In genomic region chr1:212366901-212367300, GRCh38 we compare ENCODE assay signal across 15 cellular contexts. TPM values are rescaled to one million over a fixed set of nuclear protein-coding genes. Genes with fewer than 3 reads are reported as not detected.
DNase-seq lines count a peak whose midpoint lies in the region; ATAC-seq and TF ChIP-seq lines count a peak whose summit lies in the region.
"Had no signal": no experiment of that assay in that cellular context is flagged by ENCODE, and none has a peak within 500 bp of the region (broad histone marks: within the 10 kb centered on the region; RNA-seq: fewer than 3 reads in every experiment).

No MANE protein-coding gene starts in this region.

- intact Hi-C loops in naive thymus-derived CD4-positive, alpha-beta T cell (cut with micrococcal nuclease) = loop anchor here in 1 of 2 donors (5.0 kb wide), 2 partner anchors 80 to 90 kb away; partner anchors contain the start of gene PPP2R5A

- no peak overlapping the region for H3K27ac ChIP-seq in GM23338 (ENCODE audit: low read depth)
- no peak overlapping the region for H3K27ac ChIP-seq in naive thymus-derived CD4-positive, alpha-beta T cell (ENCODE audit: low read depth, low read length)
- H3K27ac ChIP-seq: BLaER1 treated with 17β-estradiol and CSF1 and Interleukin-3, amounts not matched to agents 10 nM and 100 nM had no signal

- ATAC-seq in GM23338 (no peak), HG02973 (IDR thresholded peaks at IDR 0.05; ENCODE audit: unreplicated experiment) (no peak)
- ATAC-seq in naive thymus-derived CD4-positive, alpha-beta T cell = no peak

- peaks cover 14% of the 10 kb centered on the region; the same call in 1 of the 2 replicates for H4K20me1 ChIP-seq in GM23338 (replicated peaks; ENCODE audit: insufficient read depth)

- no peaks in the 10 kb centered on the region; the same call in 2 of the 3 replicates for H3K9me3 Mint-ChIP-seq in GM23338
- H3K9me3 Mint-ChIP-seq in naive thymus-derived CD4-positive, alpha-beta T cell = peaks cover 0 to 19% (median 3%) of the 10 kb centered on the region in 11 donors

- no peaks in the 10 kb centered on the region for H3K27me3 ChIP-seq in GM23338 (ENCODE audit: insufficient read depth)
- H3K27me3 ChIP-seq in naive thymus-derived CD4-positive, alpha-beta T cell (ENCODE audit: control insufficient read depth in 2 of 2, insufficient read depth in 2 of 2, low read length in 2 of 2) = no peaks in the 10 kb centered on the region
- H3K27me3 ChIP-seq: BLaER1 treated with 17β-estradiol and CSF1 and Interleukin-3, amounts not matched to agents 10 nM and 100 nM; dorsolateral prefrontal cortex had no signal

- H3K9me3 ChIP-seq in naive thymus-derived CD4-positive, alpha-beta T cell (ENCODE audit: control insufficient read depth in 2 of 3, low read length in 3 of 3) = no peaks in the 10 kb centered on the region

- peaks cover 2% of the 10 kb centered on the region for H3K27me3 Mint-ChIP-seq in GM23338 (ENCODE audit: insufficient read depth, low read depth, poor library complexity)
- H3K27me3 Mint-ChIP-seq in naive thymus-derived CD4-positive, alpha-beta T cell = no peaks in the 10 kb centered on the region
- H3K27me3 Mint-ChIP-seq: T-cell had no signal

- H3K27ac Mint-ChIP-seq in GM23338 = peak overlapping the region; percentile 17; the same call in 1 of the 2 replicates
- peak overlapping the region in 5 of 9 donors; percentile 3 to 45 (median 37) for H3K27ac Mint-ChIP-seq in naive thymus-derived CD4-positive, alpha-beta T cell

- no peak overlapping the region for H3K4me2 ChIP-seq in GM23338
- H3K4me2 ChIP-seq: BLaER1 treated with 17β-estradiol and CSF1 and Interleukin-3, amounts not matched to agents 10 nM and 100 nM had no signal

- no peak overlapping the region for H3K4me3 Mint-ChIP-seq in GM23338
- no peak overlapping the region for H3K4me3 Mint-ChIP-seq in naive thymus-derived CD4-positive, alpha-beta T cell
- H3K4me3 Mint-ChIP-seq: activated naive CD4-positive, alpha-beta T cell treated with anti-CD3 and anti-CD28 coated beads for 36 hours; T-cell had no signal

- H3K4me3 ChIP-seq in AG09309 (ENCODE audit: control insufficient read depth, low read depth, low read length) (no peak overlapping the region), GM23338 (no peak overlapping the region), choroid plexus epithelial cell (ENCODE audit: low read depth, low read length) (no peak overlapping the region)
- no peak overlapping the region for H3K4me3 ChIP-seq in naive thymus-derived CD4-positive, alpha-beta T cell (ENCODE audit: low read length)
- H3K4me3 ChIP-seq: BLaER1 treated with 17β-estradiol and CSF1 and Interleukin-3, amounts not matched to agents 10 nM and 100 nM; dorsolateral prefrontal cortex had no signal

- peaks cover 7% of the 10 kb centered on the region; the same call in 1 of the 2 replicates for H3K36me3 ChIP-seq in GM23338 (ENCODE audit: insufficient read depth)
- H3K36me3 ChIP-seq in naive thymus-derived CD4-positive, alpha-beta T cell (ENCODE audit: control insufficient read depth in 2 of 3, insufficient read depth in 3 of 3, low read length in 3 of 3) = peaks cover 0 to 47% (median 5%) of the 10 kb centered on the region in 3 experiments

- CTCF ChIA-PET in naive thymus-derived CD4-positive, alpha-beta T cell (lab: Charles Lee) = interaction anchor here (0.5 to 7.4 kb wide), 7 partner anchors 10 to 798 kb away, joined by 3 to 63 read pairs (median 4); no protein-coding TSS in a partner anchor

- DNase-seq in AG09309 (ENCODE audit: low read depth) = peak; percentile 13
- DNase-seq in GM23338 (ENCODE audit: low spot score) = no peak
- peak; percentile 50 for DNase-seq in choroid plexus epithelial cell (ENCODE audit: low read depth)
- no peak for DNase-seq in naive thymus-derived CD4-positive, alpha-beta T cell
- DNase-seq in GDM1 (lab: John Stamatoyannopoulos, UW) = no peak
- DNase-seq in effector CD4-positive, alpha-beta T cell = no peak
- DNase-seq in GOT3 (lab: John Stamatoyannopoulos, UW) = no peak
- DNase-seq: activated naive CD4-positive, alpha-beta T cell treated with anti-CD3 and anti-CD28 coated beads for 36 hours; dorsolateral prefrontal cortex; NCI-H1048; NCI-H226; stimulated activated naive CD4-positive, alpha-beta T cell treated with Interleukin-2 at 50 U/mL for 16 hours; T-cell had no signal

- H2AFZ ChIP-seq in GM23338 = no peak overlapping the region

- H3K4me1 ChIP-seq in GM23338 (ENCODE audit: insufficient read depth) = no peaks in the 10 kb centered on the region
- H3K4me1 ChIP-seq in naive thymus-derived CD4-positive, alpha-beta T cell (ENCODE audit: control insufficient read depth in 2 of 2, insufficient read depth in 2 of 2, low read length in 2 of 2) = no peaks in the 10 kb centered on the region

- H3F3A ChIP-seq in GM23338 (replicated peaks; ENCODE audit: low read depth) = no peaks in the 10 kb centered on the region

- H3K79me2 ChIP-seq in GM23338 (replicated peaks; ENCODE audit: insufficient read depth) = no peaks in the 10 kb centered on the region

- TF ChIP-seq CTCF in AG09309 (IDR thresholded peaks at IDR 0.05; ENCODE audit: control insufficient read depth, insufficient read depth, low read depth, low read length, missing control alignments) (no peak), GM23338 (conservative IDR thresholded peaks at IDR 0.05; ENCODE audit: low read depth in 2 of 2) (no peak), choroid plexus epithelial cell (conservative IDR thresholded peaks at IDR 0.05; ENCODE audit: low read depth, low read length) (no peak)

- POLR2A ChIA-PET in naive thymus-derived CD4-positive, alpha-beta T cell (lab: Charles Lee) = interaction anchor here (0.6 kb wide), 1 partner anchor 333 kb away, joined by 6 read pairs; no protein-coding TSS in a partner anchor

- H3K9me2 ChIP-seq in GM23338 (ENCODE audit: insufficient read depth) = no peaks in the 10 kb centered on the region

- H3K36me3 Mint-ChIP-seq in GM23338 (ENCODE audit: low read depth) = peaks cover 42% of the 10 kb centered on the region
- H3K36me3 Mint-ChIP-seq in naive thymus-derived CD4-positive, alpha-beta T cell = peaks cover 3 to 58% (median 36%) of the 10 kb centered on the region in 5 donors

- peaks cover 4% of the 10 kb centered on the region; the same call in 1 of the 3 replicates for H3K4me1 Mint-ChIP-seq in GM23338
- H3K4me1 Mint-ChIP-seq in naive thymus-derived CD4-positive, alpha-beta T cell = peaks cover 0 to 5% (median 0%) of the 10 kb centered on the region in 7 donors

TF ChIP-seq in GM23338, 12 proteins besides CTCF, POLR2A, EP300 and RAD21:
- no peak for TF ChIP-seq POLR2AphosphoS5 (IDR thresholded peaks at IDR 0.05; ENCODE audit: low read depth)
- TF ChIP-seq ETS1 (IDR thresholded peaks at IDR 0.05) = no peak
- no peak for TF ChIP-seq STAT1 (IDR thresholded peaks at IDR 0.05; ENCODE audit: unreplicated experiment)
- TF ChIP-seq EZH2phosphoT487 (IDR thresholded peaks at IDR 0.05; ENCODE audit: unreplicated experiment) = no peak
- no peak for TF ChIP-seq JUNB (IDR thresholded peaks at IDR 0.05; ENCODE audit: unreplicated experiment)
- TF ChIP-seq EZH2 (IDR thresholded peaks at IDR 0.05; ENCODE audit: low read depth, unreplicated experiment) = no peak
- no peak for TF ChIP-seq ZNF114 (CRISPR knock-in tag; IDR thresholded peaks at IDR 0.05)
- TF ChIP-seq REST (IDR thresholded peaks at IDR 0.05; ENCODE audit: unreplicated experiment) = no peak

RNA-seq across cellular contexts. Expression of gene PACC1, which starts 47.8 kb away (rescaled TPM):
- 17.2 and 18.0 TPM in 2 replicates for total RNA-seq in GM23338 (2014; rRNA removed; shearing (Covaris generic))
- polyA plus RNA-seq in GM23338 (2016; fragmentation: Nextera tagmentation; extraction: Ambion mirVana) = 17.1 and 18.8 TPM in 2 replicates
- total RNA-seq in naive thymus-derived CD4-positive, alpha-beta T cell = 10 to 100 TPM in 3 of 5 experiments, 1 to 10 TPM in 2; 7.9 to 13.4 (median 12.0) TPM
- 10 to 100 TPM in 1 of 2 donors, 1 to 10 TPM in 1; 7.2 to 11.0 TPM for polyA plus RNA-seq in naive thymus-derived CD4-positive, alpha-beta T cell

Comparison
In these comparisons a context has a peak if more than half of its experiments do, and no peak if none do; other contexts are left out.
1. DNase-seq: peak in AG09309 (single experiment) and choroid plexus epithelial cell (single experiment); none in GM23338 (single experiment), naive thymus-derived CD4-positive, alpha-beta T cell (0 of 9), GDM1 (single experiment), effector CD4-positive, alpha-beta T cell (single experiment) and GOT3 (single experiment).